9 cellular contexts compared by ENCODE assay signal in the genomic region with DNA sequence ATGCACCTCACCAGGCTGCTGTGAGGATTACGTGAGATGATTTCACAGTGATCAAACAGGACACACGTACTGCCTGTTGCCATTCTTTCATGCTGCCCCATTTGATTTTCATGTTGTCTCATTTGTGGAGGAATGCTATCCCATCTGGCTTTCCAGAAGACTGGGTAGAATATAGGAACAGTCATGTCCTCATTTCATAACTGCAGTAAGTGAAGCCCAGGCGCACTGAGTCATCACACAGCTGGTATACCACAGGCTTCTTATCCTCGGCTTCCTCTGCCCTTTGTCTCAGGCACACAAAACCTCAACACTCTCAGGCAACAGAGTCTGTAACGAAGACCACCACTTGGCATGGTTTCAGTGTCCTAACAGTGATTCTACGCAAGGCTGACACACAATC.
DNase-seq lines count a peak whose midpoint lies in the region; ATAC-seq and TF ChIP-seq lines count a peak whose summit lies in the region.
"Had no signal": no experiment of that assay in that cellular context is flagged by ENCODE, and none has a peak within 500 bp of the region (broad histone marks: within the 10 kb centered on the region; RNA-seq: fewer than 3 reads in every experiment).

No MANE protein-coding gene starts in this region.

- TF ChIP-seq CTCF in Calu3 (IDR thresholded peaks at IDR 0.05; ENCODE audit: unreplicated experiment): no peak

- peaks cover 4% of the 10 kb centered on the region for H3K4me1 Mint-ChIP-seq in activated CD4-positive, alpha-beta memory T cell treated with anti-CD3 and anti-CD28 coated beads, Interleukin-2, amount 10 ng/mL, durations not matched to agents 7 days and 5 days
- H3K4me1 Mint-ChIP-seq in Calu3 (ENCODE audit: low read depth, unreplicated experiment): peaks cover 7% of the 10 kb centered on the region

- BruUV-seq in Calu3 (replicated peaks; lab: Mats Ljungman, UMichigan): no TSS peak

- H3K27ac Mint-ChIP-seq in activated CD4-positive, alpha-beta memory T cell treated with anti-CD3 and anti-CD28 coated beads, Interleukin-2, amount 10 ng/mL, durations not matched to agents 7 days and 5 days: no peak overlapping the region
- no peak overlapping the region for H3K27ac Mint-ChIP-seq in Calu3 (ENCODE audit: unreplicated experiment)
- H3K27ac Mint-ChIP-seq: activated CD8-positive, alpha-beta memory T cell treated with anti-CD3 and anti-CD28 coated beads, Interleukin-2, amount 10 ng/mL, durations not matched to agents 7 days and 5 days had no signal

- H3K9me3 Mint-ChIP-seq in activated CD4-positive, alpha-beta memory T cell treated with anti-CD3 and anti-CD28 coated beads, Interleukin-2, amount 10 ng/mL, durations not matched to agents 7 days and 5 days: peaks cover 4% of the 10 kb centered on the region
- H3K9me3 Mint-ChIP-seq in Calu3 (ENCODE audit: low read depth, unreplicated experiment): peaks cover 6% of the 10 kb centered on the region

- DNase-seq in GF-D8 (lab: John Stamatoyannopoulos, UW) (peak; percentile 1), OCI-M1 (lab: John Stamatoyannopoulos, UW) (peak; percentile 82), dermis blood vessel endothelial cell (peak; percentile 87), pulmonary artery endothelial cell (ENCODE audit: low read depth, low spot score) (peak; percentile 61), DMS153 (lab: John Stamatoyannopoulos, UW) (no peak), Calu3 (no peak)
- DNase-seq in activated CD4-positive, alpha-beta memory T cell treated with anti-CD3 and anti-CD28 coated beads, Interleukin-2, amount 10 ng/mL, durations not matched to agents 7 days and 5 days: no peak
- DNase-seq: activated CD8-positive, alpha-beta memory T cell treated with anti-CD3 and anti-CD28 coated beads, Interleukin-2, amount 10 ng/mL, durations not matched to agents 7 days and 5 days had no signal

- H3K36me3 Mint-ChIP-seq in activated CD4-positive, alpha-beta memory T cell treated with anti-CD3 and anti-CD28 coated beads, Interleukin-2, amount 10 ng/mL, durations not matched to agents 7 days and 5 days (ENCODE audit: low read depth): no peaks in the 10 kb centered on the region
- H3K36me3 Mint-ChIP-seq in Calu3 (ENCODE audit: insufficient read depth, unreplicated experiment): peaks cover 21% of the 10 kb centered on the region

- POLR2A ChIA-PET in activated CD4-positive, alpha-beta memory T cell treated with anti-CD3 and anti-CD28 coated beads, Interleukin-2, amount 10 ng/mL, durations not matched to agents 7 days and 5 days (lab: Charles Lee): no interaction called here

- CTCF ChIA-PET in activated CD4-positive, alpha-beta memory T cell treated with anti-CD3 and anti-CD28 coated beads, Interleukin-2, amount 10 ng/mL, durations not matched to agents 7 days and 5 days (lab: Charles Lee): no interaction called here
- CTCF ChIA-PET in Calu3 (lab: Charles Lee): interaction anchor here (0.5 kb wide), 1 partner anchor 142 kb away, joined by 3 read pairs; no protein-coding TSS in a partner anchor

- intact Hi-C loops in Calu3 (cut with micrococcal nuclease; ENCODE audit: unreplicated experiment): no loop called here

- no peak overlapping the region for H3K4me3 Mint-ChIP-seq in activated CD4-positive, alpha-beta memory T cell treated with anti-CD3 and anti-CD28 coated beads, Interleukin-2, amount 10 ng/mL, durations not matched to agents 7 days and 5 days
- no peak overlapping the region for H3K4me3 Mint-ChIP-seq in Calu3 (ENCODE audit: low read depth, unreplicated experiment)
- H3K4me3 Mint-ChIP-seq: activated CD8-positive, alpha-beta memory T cell treated with anti-CD3 and anti-CD28 coated beads, Interleukin-2, amount 10 ng/mL, durations not matched to agents 7 days and 5 days had no signal

- ATAC-seq in HG03565 (IDR thresholded peaks at IDR 0.05; ENCODE audit: unreplicated experiment): no peak
- ATAC-seq: activated CD8-positive, alpha-beta memory T cell treated with anti-CD3 and anti-CD28 coated beads, Interleukin-2, amount 10 ng/mL, durations not matched to agents 7 days and 5 days had no signal

- H3K27me3 Mint-ChIP-seq in activated CD4-positive, alpha-beta memory T cell treated with anti-CD3 and anti-CD28 coated beads, Interleukin-2, amount 10 ng/mL, durations not matched to agents 7 days and 5 days: peaks cover 10% of the 10 kb centered on the region
- H3K27me3 Mint-ChIP-seq in Calu3 (ENCODE audit: unreplicated experiment): no peaks in the 10 kb centered on the region

Comparison
In these comparisons a context has a peak if more than half of its experiments do, and no peak if none do; other contexts are left out.
1. DNase-seq: peak in GF-D8 (single experiment), OCI-M1 (single experiment), dermis blood vessel endothelial cell (single experiment) and pulmonary artery endothelial cell (single experiment); none in activated CD4-positive, alpha-beta memory T cell treated with anti-CD3 and anti-CD28 coated beads, Interleukin-2, amount 10 ng/mL, durations not matched to agents 7 days and 5 days (single experiment), DMS153 (single experiment) and Calu3 (single experiment).